ENCODE assay signal across 8 cellular contexts in genomic region chr12:49201595-49202295, GRCh38. TPM values are rescaled to one million over a fixed set of nuclear protein-coding genes. Genes with fewer than 3 reads are reported as not detected.
A peak's percentile ranks its signal among the peaks of the same experiment; 100 is the strongest.
DNase-seq lines count a peak whose midpoint lies in the region; ATAC-seq and TF ChIP-seq lines count a peak whose summit lies in the region.

No MANE protein-coding gene starts in this region.

- peaks cover 6 to 15% (median 10%) of the 10 kb centered on the region in 3 donors for H3K4me1 Mint-ChIP-seq in IgD-negative memory B cell
- peaks cover 9 to 14% of the 10 kb centered on the region in 2 donors for H3K4me1 Mint-ChIP-seq in immature natural killer cell

- TF ChIP-seq CTCF in fibroblast of mammary gland (conservative IDR thresholded peaks at IDR 0.05; ENCODE audit: control insufficient read depth, insufficient read depth, low read depth, low read length) (no peak), parathyroid adenoma (IDR thresholded peaks at IDR 0.05) (no peak), MM.1S (IDR thresholded peaks at IDR 0.05; ENCODE audit: low read length) (no peak)

- H3K9me2 ChIP-seq in MM.1S (replicated peaks; ENCODE audit: insufficient read depth, low read length) = no peaks in the 10 kb centered on the region

- no peaks in the 10 kb centered on the region for H3K36me3 Mint-ChIP-seq in IgD-negative memory B cell
- no peaks in the 10 kb centered on the region for H3K36me3 Mint-ChIP-seq in immature natural killer cell

- H3K4me2 ChIP-seq in BLaER1 = peak overlapping the region; percentile 45; the same call in 1 of the 2 replicates
- peak overlapping the region; percentile 68 for H3K4me2 ChIP-seq in parathyroid adenoma (ENCODE audit: low read length)
- H3K4me2 ChIP-seq in MM.1S (ENCODE audit: low read depth, low read length) = no peak overlapping the region

- no peak overlapping the region for H3K27ac ChIP-seq in BLaER1
- peak overlapping the region; percentile 96 for H3K27ac ChIP-seq in parathyroid adenoma
- H3K27ac ChIP-seq in MM.1S (ENCODE audit: low read length) = no peak overlapping the region

- H4K20me1 ChIP-seq in BLaER1 (no peaks in the 10 kb centered on the region), MM.1S (ENCODE audit: insufficient read depth, low read length) (no peaks in the 10 kb centered on the region)

- H3F3A ChIP-seq in MM.1S (ENCODE audit: insufficient read depth, low read length) = no peaks in the 10 kb centered on the region

- H3K9me3 ChIP-seq in BLaER1 (no peaks in the 10 kb centered on the region), parathyroid adenoma (ENCODE audit: control insufficient read depth, low read length) (no peaks in the 10 kb centered on the region), MM.1S (replicated peaks; ENCODE audit: insufficient read depth, low read length) (no peaks in the 10 kb centered on the region)

- in situ Hi-C loops in SK-MEL-5 (cut with HindIII; ENCODE audit: low pct_unique_long_range_greater_than_20kb, low sequenced_read_pairs) = no loop called here

- H3K9ac ChIP-seq in BLaER1 = no peak overlapping the region
- no peak overlapping the region for H3K9ac ChIP-seq in parathyroid adenoma
- no peak overlapping the region for H3K9ac ChIP-seq in MM.1S (ENCODE audit: low read length)

- H3K4me1 ChIP-seq in BLaER1 (peaks cover 27% of the 10 kb centered on the region), parathyroid adenoma (peaks cover 3% of the 10 kb centered on the region), MM.1S (ENCODE audit: low read length) (no peaks in the 10 kb centered on the region)

- no peak overlapping the region for H3K4me3 ChIP-seq in BLaER1
- H3K4me3 ChIP-seq in fibroblast of mammary gland (ENCODE audit: control insufficient read depth, low read depth, low read length) = no peak overlapping the region
- peak overlapping the region; percentile 50 for H3K4me3 ChIP-seq in parathyroid adenoma (ENCODE audit: low read depth, low read length)
- no peak overlapping the region for H3K4me3 ChIP-seq in MM.1S (ENCODE audit: low read length)

- H2AFZ ChIP-seq in parathyroid adenoma = peak overlapping the region; percentile 75
- no peak overlapping the region for H2AFZ ChIP-seq in MM.1S (ENCODE audit: low read length)

- no peaks in the 10 kb centered on the region for H3K9me3 Mint-ChIP-seq in IgD-negative memory B cell
- no peaks in the 10 kb centered on the region for H3K9me3 Mint-ChIP-seq in immature natural killer cell

- no peaks in the 10 kb centered on the region for H3K27me3 ChIP-seq in BLaER1
- H3K27me3 ChIP-seq in parathyroid adenoma (ENCODE audit: control insufficient read depth, insufficient read depth, low read length) = no peaks in the 10 kb centered on the region
- H3K27me3 ChIP-seq in MM.1S (replicated peaks; ENCODE audit: insufficient read depth, low read length) = no peaks in the 10 kb centered on the region

- H3K79me2 ChIP-seq in parathyroid adenoma (no peaks in the 10 kb centered on the region), MM.1S (ENCODE audit: low read length) (no peaks in the 10 kb centered on the region)

- H3K27me3 Mint-ChIP-seq in IgD-negative memory B cell = no peaks in the 10 kb centered on the region
- peaks cover 0 to 13% (median 6%) of the 10 kb centered on the region in 3 donors for H3K27me3 Mint-ChIP-seq in immature natural killer cell (ENCODE audit: low read depth in 3 of 3)

- H3K4me3 Mint-ChIP-seq in IgD-negative memory B cell = peak overlapping the region in 2 of 4 donors; percentile 18 to 40
- H3K4me3 Mint-ChIP-seq in immature natural killer cell = no peak overlapping the region

- H3K27ac Mint-ChIP-seq in IgD-negative memory B cell (peak overlapping the region in 2 of 3 donors; percentile 20 to 28), immature natural killer cell (peak overlapping the region in 2 of 6 donors; percentile 36 to 62)

- DNase-seq in SK-MEL-5 (ENCODE audit: low read depth, low spot score) = peak; percentile 42
- peak; percentile 71 for DNase-seq in fibroblast of mammary gland (ENCODE audit: low read depth)
- DNase-seq in MM.1S = no peak
- no peak for DNase-seq in immature natural killer cell

- H3K36me3 ChIP-seq in BLaER1 (no peaks in the 10 kb centered on the region), parathyroid adenoma (ENCODE audit: control insufficient read depth, insufficient read depth, low read length) (no peaks in the 10 kb centered on the region), MM.1S (replicated peaks; ENCODE audit: insufficient read depth, low read length) (no peaks in the 10 kb centered on the region)

- no peak for ATAC-seq in HG03354 (IDR thresholded peaks at IDR 0.05; ENCODE audit: poor library complexity, severe bottlenecking, unreplicated experiment)

RNA-seq across cellular contexts. Expression of gene TUBA1A, which starts 12.9 kb away (rescaled TPM):
- 286 TPM for polyA plus RNA-seq in IgD-negative memory B cell
- total RNA-seq in SK-MEL-5 (2014; rRNA removed; shearing (Covaris generic)) = 147 and 170 TPM in 2 replicates
- 162 and 192 TPM in 2 replicates for polyA plus RNA-seq in SK-MEL-5 (2015; cell fraction: cytosol; rRNA removed)
- polyA plus RNA-seq in SK-MEL-5 (2015; cell fraction: nucleus; rRNA removed) = 59.3 and 74.0 TPM in 2 replicates
- polyA plus RNA-seq in immature natural killer cell = 100 to 1,000 TPM; 157 to 209 (median 206) TPM

Comparison
In these comparisons a context has a peak if more than half of its experiments do, and no peak if none do; other contexts are left out.
1. DNase-seq: peak in SK-MEL-5 (single experiment) and fibroblast of mammary gland (single experiment); none in MM.1S (single experiment) and immature natural killer cell (0 of 3).